Comparison of ENCODE assay signal across 27 cellular contexts in genomic region chr6:143215785-143216184, GRCh38.
"Had no signal": no experiment of that assay in that cellular context is flagged by ENCODE, and none has a peak within 500 bp of the region (broad histone marks: within the 10 kb centered on the region; RNA-seq: fewer than 3 reads in every experiment).

No MANE protein-coding gene starts in this region.

- H3K27me3 ChIP-seq: brain microvascular endothelial cell, dorsolateral prefrontal cortex, esophagus squamous epithelium had no signal

- H3K4me1 ChIP-seq: esophagus squamous epithelium had no signal

- H3K36me3 ChIP-seq: brain microvascular endothelial cell, esophagus squamous epithelium, WERI-Rb-1 had no signal

- H3K4me3 ChIP-seq: coronary artery, dorsolateral prefrontal cortex, esophagus squamous epithelium had no signal

- ATAC-seq: activated CD4-positive, CD25-positive, alpha-beta regulatory T cell treated with anti-CD3 and anti-CD28 coated beads, Interleukin-2, amount 50 U/mL, for 24 hours; activated CD8-positive, alpha-beta T cell treated with anti-CD3 and anti-CD28 coated beads for 36 hours; activated T-cell treated with anti-CD3 and anti-CD28 coated beads, Interleukin-2, amount 50 U/mL, for 4 hours; activated T-helper 17 cell treated with anti-CD3 and anti-CD28 coated beads, Interleukin-2, amount 50 U/mL, for 72 hours; T-helper 17 cell had no signal

- H3K27ac ChIP-seq: brain microvascular endothelial cell, coronary artery, dorsolateral prefrontal cortex, esophagus squamous epithelium, WERI-Rb-1 had no signal

- DNase-seq: activated B cell treated with CpG ODN at 0.5 μM for 24 hours; activated CD4-positive, alpha-beta T cell treated with anti-CD3 and anti-CD28 coated beads for 48 hours; activated CD4-positive, alpha-beta T cell treated with anti-CD3 and anti-CD28 coated beads, Interleukin-2, amount 50 U/mL, for 1 hour; activated CD4-positive, alpha-beta T cell treated with anti-CD3 and anti-CD28 coated beads, Interleukin-2, amount 50 U/mL, for 48 hours; activated CD8-positive, alpha-beta memory T cell treated with anti-CD3 and anti-CD28 coated beads for 24 hours; activated CD8-positive, alpha-beta T cell treated with anti-CD3 and anti-CD28 coated beads for 36 hours; activated effector memory CD4-positive, alpha-beta T cell treated with Interleukin-2 at 50 U/mL for 16 hours; activated gamma-delta T cell treated with Interleukin-2 at 50 U/mL for 16 hours; activated naive CD4-positive, alpha-beta T cell treated with anti-CD3 and anti-CD28 coated beads, Interleukin-2, amount 50 U/mL, for 16 hours; activated naive CD4-positive, alpha-beta T cell treated with Interleukin-2 at 50 U/mL for 16 hours; activated T-cell treated with anti-CD3 and anti-CD28 coated beads, Interleukin-2, amount 50 U/mL, for 4 hours; amniotic stem cell; anterior cingulate cortex; brain microvascular endothelial cell; dorsolateral prefrontal cortex; effector memory CD4-positive, alpha-beta T cell; endodermal cell; erythroblast; esophagus squamous epithelium; foreskin melanocyte; T-helper 1 cell; T-helper 17 cell; T1000; WERI-Rb-1 had no signal

- H3K9me3 ChIP-seq: esophagus squamous epithelium had no signal
